Comparison of ENCODE assay signal across 13 cellular contexts in genomic region chr5:40675396-40676133, GRCh38. TPM values are rescaled to one million over a fixed set of nuclear protein-coding genes. Genes with fewer than 3 reads are reported as not detected.
DNase-seq lines count a peak whose midpoint lies in the region; ATAC-seq, FAIRE-seq and TF ChIP-seq lines count a peak whose summit lies in the region.
"Had no signal": no experiment of that assay in that cellular context is flagged by ENCODE, and none has a peak within 500 bp of the region (broad histone marks: within the 10 kb centered on the region; RNA-seq: fewer than 3 reads in every experiment).

No MANE protein-coding gene starts in this region.

- H3K4me1 ChIP-seq in CD8-positive, alpha-beta T cell (ENCODE audit: insufficient read depth, low read length): peaks cover 42% of the 10 kb centered on the region
- H3K4me1 ChIP-seq in esophagus squamous epithelium: peaks cover 10 to 60% (median 28%) of the 10 kb centered on the region in 3 donors

- TF ChIP-seq POLR2A in esophagus squamous epithelium (IDR thresholded peaks at IDR 0.05): peak in 1 of 4 donors; percentile 18

- H3K36me3 ChIP-seq in CD8-positive, alpha-beta T cell (ENCODE audit: insufficient read depth, low read length): no peaks in the 10 kb centered on the region
- H3K36me3 ChIP-seq in esophagus squamous epithelium: no peaks in the 10 kb centered on the region
- H3K36me3 ChIP-seq: breast epithelium had no signal

- peak overlapping the region; percentile 73 for H3K27ac Mint-ChIP-seq in CD8-positive, alpha-beta T cell
- H3K27ac Mint-ChIP-seq in activated CD4-positive, alpha-beta T cell treated with anti-CD3 and anti-CD28 coated beads, Interleukin-2, amount 10 ng/mL, durations not matched to agents 24 days and 14 days: peak overlapping the region; percentile 88
- H3K27ac Mint-ChIP-seq: endodermal cell had no signal

- H3K4me3 Mint-ChIP-seq in CD8-positive, alpha-beta T cell: no peak overlapping the region
- peak overlapping the region; percentile 38 for H3K4me3 Mint-ChIP-seq in activated CD4-positive, alpha-beta T cell treated with anti-CD3 and anti-CD28 coated beads, Interleukin-2, amount 10 ng/mL, durations not matched to agents 24 days and 14 days
- H3K4me3 Mint-ChIP-seq: endodermal cell had no signal

- H3K9me3 ChIP-seq in CD8-positive, alpha-beta T cell (ENCODE audit: low read length): no peaks in the 10 kb centered on the region
- H3K9me3 ChIP-seq in esophagus squamous epithelium: no peaks in the 10 kb centered on the region
- H3K9me3 ChIP-seq: breast epithelium had no signal

- no peaks in the 10 kb centered on the region for H3K27me3 ChIP-seq in CD8-positive, alpha-beta T cell (ENCODE audit: insufficient read depth, low read length)
- H3K27me3 ChIP-seq in esophagus squamous epithelium: peaks cover 0 to 4% (median 0%) of the 10 kb centered on the region in 4 donors
- H3K27me3 ChIP-seq: breast epithelium had no signal

- peak; percentile 23 for FAIRE-seq in GM19239 (lab: Jason Lieb, UNC)
- FAIRE-seq: kidney had no signal

- no peak for TF ChIP-seq CTCF in CD8-positive, alpha-beta T cell (IDR thresholded peaks at IDR 0.05)
- TF ChIP-seq CTCF in esophagus squamous epithelium (IDR thresholded peaks at IDR 0.05): no peak

- POLR2A ChIA-PET in CD8-positive, alpha-beta T cell (lab: Charles Lee): interaction anchor here (0.7 to 2.2 kb wide), 4 partner anchors 18 to 537 kb away, joined by 3 to 5 read pairs (median 4); no protein-coding TSS in a partner anchor

- CTCF ChIA-PET in CD8-positive, alpha-beta T cell (lab: Charles Lee): no interaction called here

- H3K4me3 ChIP-seq in CD8-positive, alpha-beta T cell (ENCODE audit: low read depth, low read length): no peak overlapping the region
- no peak overlapping the region for H3K4me3 ChIP-seq in esophagus squamous epithelium
- H3K4me3 ChIP-seq: breast epithelium had no signal

- H3K9me3 Mint-ChIP-seq in CD8-positive, alpha-beta T cell: no peaks in the 10 kb centered on the region
- peaks cover 3% of the 10 kb centered on the region for H3K9me3 Mint-ChIP-seq in activated CD4-positive, alpha-beta T cell treated with anti-CD3 and anti-CD28 coated beads, Interleukin-2, amount 10 ng/mL, durations not matched to agents 24 days and 14 days
- H3K9me3 Mint-ChIP-seq: endodermal cell had no signal

- ATAC-seq in CD8-positive, alpha-beta T cell: no peak

- peaks cover 8% of the 10 kb centered on the region for H3K36me3 Mint-ChIP-seq in CD8-positive, alpha-beta T cell
- H3K36me3 Mint-ChIP-seq in activated CD4-positive, alpha-beta T cell treated with anti-CD3 and anti-CD28 coated beads, Interleukin-2, amount 10 ng/mL, durations not matched to agents 24 days and 14 days (ENCODE audit: low read depth): peaks cover 9% of the 10 kb centered on the region

- peaks cover 72% of the 10 kb centered on the region for H3K4me1 Mint-ChIP-seq in CD8-positive, alpha-beta T cell (ENCODE audit: low read depth)
- peaks cover 59% of the 10 kb centered on the region for H3K4me1 Mint-ChIP-seq in activated CD4-positive, alpha-beta T cell treated with anti-CD3 and anti-CD28 coated beads, Interleukin-2, amount 10 ng/mL, durations not matched to agents 24 days and 14 days

- WGBS in esophagus squamous epithelium, 2 donors: 63 to 82% methylated on average over 7 of the region's 7 CpGs

- DNase-seq in CD8-positive, alpha-beta T cell: peak in 1 of 7 experiments; percentile 43
- DNase-seq in GM19239 (ENCODE audit: insufficient read length, low spot score) (no peak), esophagus squamous epithelium (lab: John Stamatoyannopoulos, UW) (no peak), putamen (ENCODE audit: low spot score) (no peak), NCI-H2171 treated with DMSO at 0.1 percent for 48 hours (lab: John Stamatoyannopoulos, UW) (no peak), NCI-H2196 (lab: John Stamatoyannopoulos, UW; ENCODE audit: unreplicated experiment) (no peak)
- DNase-seq in activated CD4-positive, alpha-beta T cell treated with anti-CD3 and anti-CD28 coated beads, Interleukin-2, amount 10 ng/mL, durations not matched to agents 24 days and 14 days: peak; percentile 80
- DNase-seq: endodermal cell, kidney, NCI-H1105 treated with DMSO at 0.1 percent for 48 hours, NCI-H446 treated with DMSO at 0.1 percent for 48 hours, T-helper 9 cell had no signal

- H3K27me3 Mint-ChIP-seq in CD8-positive, alpha-beta T cell (ENCODE audit: low read depth): no peaks in the 10 kb centered on the region
- H3K27me3 Mint-ChIP-seq in activated CD4-positive, alpha-beta T cell treated with anti-CD3 and anti-CD28 coated beads, Interleukin-2, amount 10 ng/mL, durations not matched to agents 24 days and 14 days: no peaks in the 10 kb centered on the region

- intact Hi-C loops in CD8-positive, alpha-beta T cell (cut with DNase I, micrococcal nuclease): loop anchor here in 1 of 2 experiments (5.0 kb wide), 1 partner anchor 162 kb away; the partner anchor contains the start of gene RPL37
- intact Hi-C loops in activated CD4-positive, alpha-beta T cell treated with anti-CD3 and anti-CD28 coated beads, Interleukin-2, amount 10 ng/mL, durations not matched to agents 24 days and 14 days (cut with micrococcal nuclease): loop anchor here (5.0 to 10.0 kb wide), 3 partner anchors 33 to 73 kb away; no protein-coding TSS in a partner anchor
- intact Hi-C loops in esophagus squamous epithelium (cut with DNase I): no loop called here

- H3K27ac ChIP-seq in CD8-positive, alpha-beta T cell (ENCODE audit: low read depth, low read length): no peak overlapping the region
- H3K27ac ChIP-seq in esophagus squamous epithelium: peak overlapping the region in 3 of 4 donors; percentile 40 to 99 (median 98)
- H3K27ac ChIP-seq: breast epithelium had no signal

RNA-seq across cellular contexts. Expression of gene PTGER4, which starts 4.2 kb away (rescaled TPM):
- 100 to 1,000 TPM; 334 to 371 TPM for total RNA-seq in CD8-positive, alpha-beta T cell
- total RNA-seq in activated CD4-positive, alpha-beta T cell treated with anti-CD3 and anti-CD28 coated beads, Interleukin-2, amount 10 ng/mL, durations not matched to agents 24 days and 14 days: 49.1 and 53.0 TPM in 2 replicates
- total RNA-seq in esophagus squamous epithelium: 10 to 100 TPM in 2 of 4 donors, 1 to 10 TPM in 2; 7.1 to 21.9 (median 11.6) TPM
